ENCODE assay signal across 28 cellular contexts in the genomic region with DNA sequence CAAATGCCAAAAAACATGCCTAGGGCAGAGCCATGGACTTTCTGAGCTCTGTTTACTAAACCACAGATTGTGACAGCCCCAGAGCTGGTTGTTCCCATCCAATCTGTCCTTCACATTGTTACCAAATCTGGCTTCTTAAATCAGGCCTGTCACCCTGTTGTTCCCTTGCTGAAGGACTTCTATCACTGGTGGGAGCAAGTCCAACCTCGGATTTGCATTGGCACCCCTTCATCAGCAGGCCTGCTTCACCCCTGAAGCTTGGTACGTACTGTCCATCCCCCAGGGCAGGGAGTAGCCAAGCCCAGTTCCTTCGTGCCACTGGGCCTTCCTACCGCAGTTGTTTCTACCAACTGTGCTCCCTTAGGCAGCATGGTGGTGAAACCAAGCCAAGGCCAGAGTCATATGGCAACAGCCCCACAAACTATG.
DNase-seq lines count a peak whose midpoint lies in the region; ATAC-seq and TF ChIP-seq lines count a peak whose summit lies in the region.
"Had no signal": no experiment of that assay in that cellular context is flagged by ENCODE, and none has a peak within 500 bp of the region (broad histone marks: within the 10 kb centered on the region; RNA-seq: fewer than 3 reads in every experiment).

No MANE protein-coding gene starts in this region.

- no peak for DNase-seq in CD14-positive monocyte (ENCODE audit: low spot score)
- DNase-seq in PC-3: no peak
- DNase-seq in left ventricle myocardium inferior: peak; percentile 51
- DNase-seq in sciatic nerve (ENCODE audit: low spot score): no peak
- DNase-seq in NCI-H226: no peak
- DNase-seq: activated CD4-positive, alpha-beta T cell treated with anti-CD3 and anti-CD28 coated beads, Interleukin-2, amount 50 U/mL, for 4 hours; activated CD8-positive, alpha-beta memory T cell treated with anti-CD3 and anti-CD28 coated beads, Interleukin-2, amount 10 ng/mL, durations not matched to agents 7 days and 5 days; activated naive CD4-positive, alpha-beta T cell; activated naive CD8-positive, alpha-beta T cell treated with anti-CD3 and anti-CD28 coated beads, Interleukin-2, amount 50 U/mL, for 24 hours; activated T-cell treated with anti-CD3 and anti-CD28 coated beads, Interleukin-2, amount 50 U/mL, for 4 hours; DMS79 treated with DMSO at 0.1 percent for 48 hours; endodermal cell; GF-D8; Kasumi-1; kidney; NCI-H510A; stimulated activated CD4-positive, alpha-beta T cell treated with anti-CD3 and anti-CD28 coated beads, Interleukin-12 subunit alpha, Interleukin-12 subunit beta, amount 100 ng/mL, for 4 hours; stimulated activated CD4-positive, alpha-beta T cell treated with anti-CD3 and anti-CD28 coated beads, Interleukin-4, amount 100 ng/mL, for 1 hour; T-helper 17 cell had no signal

- no peak overlapping the region for H3K4me3 ChIP-seq in PC-3 (ENCODE audit: low read length)
- no peak overlapping the region for H3K4me3 ChIP-seq in left ventricle myocardium inferior
- H3K4me3 ChIP-seq: BLaER1 treated with 17β-estradiol and CSF1 and Interleukin-3, amounts not matched to agents 10 nM and 100 nM; lung; tibial nerve had no signal

- no peak overlapping the region for H2AFZ ChIP-seq in PC-3 (ENCODE audit: low read length)
- H2AFZ ChIP-seq: parathyroid adenoma had no signal

- peaks cover 0 to 3% (median 1%) of the 10 kb centered on the region in 3 donors for H3K27me3 Mint-ChIP-seq in CD14-positive monocyte (ENCODE audit: low read depth in 3 of 3)
- H3K27me3 Mint-ChIP-seq: activated CD8-positive, alpha-beta memory T cell treated with anti-CD3 and anti-CD28 coated beads, Interleukin-2, amount 10 ng/mL, durations not matched to agents 7 days and 5 days; activated naive CD8-positive, alpha-beta T cell treated with anti-CD3 and anti-CD28 coated beads, Interleukin-2, amount 50 U/mL, for 24 hours; central memory CD8-positive, alpha-beta T cell had no signal

- H3K27ac ChIP-seq in PC-3 (ENCODE audit: low read length) (peak overlapping the region; percentile 83), left ventricle myocardium inferior (replicated peaks) (peak overlapping the region; percentile 84)
- H3K27ac ChIP-seq: parathyroid adenoma, tibial nerve had no signal

- no TSS peak for BruUV-seq in PC-3 (replicated peaks; lab: Mats Ljungman, UMichigan)

- peak overlapping the region; percentile 18 to 85 (median 62) for H3K27ac Mint-ChIP-seq in CD14-positive monocyte
- H3K27ac Mint-ChIP-seq: activated CD8-positive, alpha-beta memory T cell treated with anti-CD3 and anti-CD28 coated beads, Interleukin-2, amount 10 ng/mL, durations not matched to agents 7 days and 5 days; activated naive CD8-positive, alpha-beta T cell treated with anti-CD3 and anti-CD28 coated beads, Interleukin-2, amount 50 U/mL, for 24 hours; dendritic cell treated with granulocyte-macrophage colony-stimulating factor and Interleukin-4, amounts not matched to agents 40 ng/mL and 50 ng/mL, for 4 days; endodermal cell; T-helper 17 cell had no signal

- intact Hi-C loops in CD14-positive monocyte (cut with micrococcal nuclease) (no loop called here), PC-3 (cut with micrococcal nuclease) (loop anchor here (5.0 kb wide), 2 partner anchors 139 to 676 kb away; no protein-coding TSS in a partner anchor), left ventricle myocardium inferior (cut with micrococcal nuclease) (no loop called here), sciatic nerve (cut with DNase I) (no loop called here)

- no peaks in the 10 kb centered on the region for H3K36me3 ChIP-seq in PC-3 (ENCODE audit: low read depth, low read length)
- H3K36me3 ChIP-seq in left ventricle myocardium inferior: no peaks in the 10 kb centered on the region
- H3K36me3 ChIP-seq: tibial nerve had no signal

- no peaks in the 10 kb centered on the region for H3K79me2 ChIP-seq in PC-3 (ENCODE audit: low read length)
- H3K79me2 ChIP-seq: parathyroid adenoma had no signal

- no peak overlapping the region for H3K4me3 Mint-ChIP-seq in CD14-positive monocyte
- H3K4me3 Mint-ChIP-seq: activated CD8-positive, alpha-beta memory T cell treated with anti-CD3 and anti-CD28 coated beads, Interleukin-2, amount 10 ng/mL, durations not matched to agents 7 days and 5 days; activated naive CD8-positive, alpha-beta T cell treated with anti-CD3 and anti-CD28 coated beads, Interleukin-2, amount 50 U/mL, for 24 hours; activated T-cell treated with anti-CD3 and anti-CD28 coated beads, Interleukin-2, amount 50 U/mL, for 4 hours; central memory CD8-positive, alpha-beta T cell; dendritic cell treated with granulocyte-macrophage colony-stimulating factor and Interleukin-4, amounts not matched to agents 40 ng/mL and 50 ng/mL, for 4 days; endodermal cell; T-helper 17 cell had no signal

- H3K9me3 Mint-ChIP-seq in CD14-positive monocyte: peaks cover 7 to 22% (median 17%) of the 10 kb centered on the region in 7 donors
- H3K9me3 Mint-ChIP-seq: activated T-cell treated with anti-CD3 and anti-CD28 coated beads, Interleukin-2, amount 50 U/mL, for 4 hours; central memory CD8-positive, alpha-beta T cell had no signal

- no peaks in the 10 kb centered on the region for H3K27me3 ChIP-seq in PC-3 (ENCODE audit: low read length)
- H3K27me3 ChIP-seq in left ventricle myocardium inferior (ENCODE audit: low read depth): no peaks in the 10 kb centered on the region
- H3K27me3 ChIP-seq: BLaER1 treated with 17β-estradiol and CSF1 and Interleukin-3, amounts not matched to agents 10 nM and 100 nM; tibial nerve had no signal

- H3K4me1 ChIP-seq in PC-3 (ENCODE audit: insufficient read depth, low read length) (peaks cover 19% of the 10 kb centered on the region), left ventricle myocardium inferior (peaks cover 32% of the 10 kb centered on the region)

- CTCF ChIA-PET in PC-3 (lab: Charles Lee): no interaction called here

- ATAC-seq in PC-3: no peak
- ATAC-seq in sciatic nerve: peak; percentile 58
- ATAC-seq in HG03442 (IDR thresholded peaks at IDR 0.05; ENCODE audit: unreplicated experiment): no peak
- no peak for ATAC-seq in GM18870 (IDR thresholded peaks at IDR 0.05; ENCODE audit: unreplicated experiment)
- ATAC-seq: activated CD8-positive, alpha-beta memory T cell treated with anti-CD3 and anti-CD28 coated beads, Interleukin-2, amount 10 ng/mL, durations not matched to agents 7 days and 5 days; activated naive CD8-positive, alpha-beta T cell treated with anti-CD3 and anti-CD28 coated beads, Interleukin-2, amount 50 U/mL, for 24 hours; activated T-cell treated with anti-CD3 and anti-CD28 coated beads, Interleukin-2, amount 50 U/mL, for 4 hours; HCT116; T-helper 17 cell had no signal

- POLR2A ChIA-PET in PC-3 (lab: Charles Lee; ENCODE audit: unreplicated experiment): no interaction called here

- no peaks in the 10 kb centered on the region for H3K9me2 ChIP-seq in PC-3 (replicated peaks; ENCODE audit: low read length)

- no peak overlapping the region; the same call in 1 of the 2 replicates for H3K9ac ChIP-seq in PC-3 (ENCODE audit: low read length)
- H3K9ac ChIP-seq: BLaER1 treated with 17β-estradiol and CSF1 and Interleukin-3, amounts not matched to agents 10 nM and 100 nM; parathyroid adenoma had no signal

- peaks cover 49% of the 10 kb centered on the region for H3K4me1 Mint-ChIP-seq in CD14-positive monocyte
- H3K4me1 Mint-ChIP-seq: activated CD8-positive, alpha-beta memory T cell treated with anti-CD3 and anti-CD28 coated beads, Interleukin-2, amount 10 ng/mL, durations not matched to agents 7 days and 5 days; central memory CD8-positive, alpha-beta T cell; T-helper 17 cell had no signal

- H3K4me2 ChIP-seq in PC-3 (ENCODE audit: low read length): peak overlapping the region; percentile 37; the same call in 1 of the 2 replicates

- peaks cover 3% of the 10 kb centered on the region for H3F3A ChIP-seq in PC-3 (ENCODE audit: low read length, unreplicated experiment)

- no peak for TF ChIP-seq CTCF in CD14-positive monocyte (IDR thresholded peaks at IDR 0.05)
- no peak for TF ChIP-seq CTCF in PC-3 (conservative IDR thresholded peaks at IDR 0.05; ENCODE audit: low read depth, low read length)
- TF ChIP-seq CTCF in left ventricle myocardium inferior (IDR thresholded peaks at IDR 0.05; ENCODE audit: borderline replicate concordance): no peak

- H3K9me3 ChIP-seq in PC-3 (ENCODE audit: low read length): no peaks in the 10 kb centered on the region
- peaks cover 4% of the 10 kb centered on the region for H3K9me3 ChIP-seq in left ventricle myocardium inferior (replicated peaks)
- H3K9me3 ChIP-seq: tibial nerve had no signal

- H4K20me1 ChIP-seq in PC-3 (ENCODE audit: low read length): no peaks in the 10 kb centered on the region
- H4K20me1 ChIP-seq: BLaER1 treated with 17β-estradiol and CSF1 and Interleukin-3, amounts not matched to agents 10 nM and 100 nM had no signal

- peaks cover 8 to 14% of the 10 kb centered on the region in 2 donors for H3K36me3 Mint-ChIP-seq in CD14-positive monocyte
- H3K36me3 Mint-ChIP-seq: activated CD8-positive, alpha-beta memory T cell treated with anti-CD3 and anti-CD28 coated beads, Interleukin-2, amount 10 ng/mL, durations not matched to agents 7 days and 5 days had no signal
